1 cellular context compared by ENCODE assay signal in the genomic region with DNA sequence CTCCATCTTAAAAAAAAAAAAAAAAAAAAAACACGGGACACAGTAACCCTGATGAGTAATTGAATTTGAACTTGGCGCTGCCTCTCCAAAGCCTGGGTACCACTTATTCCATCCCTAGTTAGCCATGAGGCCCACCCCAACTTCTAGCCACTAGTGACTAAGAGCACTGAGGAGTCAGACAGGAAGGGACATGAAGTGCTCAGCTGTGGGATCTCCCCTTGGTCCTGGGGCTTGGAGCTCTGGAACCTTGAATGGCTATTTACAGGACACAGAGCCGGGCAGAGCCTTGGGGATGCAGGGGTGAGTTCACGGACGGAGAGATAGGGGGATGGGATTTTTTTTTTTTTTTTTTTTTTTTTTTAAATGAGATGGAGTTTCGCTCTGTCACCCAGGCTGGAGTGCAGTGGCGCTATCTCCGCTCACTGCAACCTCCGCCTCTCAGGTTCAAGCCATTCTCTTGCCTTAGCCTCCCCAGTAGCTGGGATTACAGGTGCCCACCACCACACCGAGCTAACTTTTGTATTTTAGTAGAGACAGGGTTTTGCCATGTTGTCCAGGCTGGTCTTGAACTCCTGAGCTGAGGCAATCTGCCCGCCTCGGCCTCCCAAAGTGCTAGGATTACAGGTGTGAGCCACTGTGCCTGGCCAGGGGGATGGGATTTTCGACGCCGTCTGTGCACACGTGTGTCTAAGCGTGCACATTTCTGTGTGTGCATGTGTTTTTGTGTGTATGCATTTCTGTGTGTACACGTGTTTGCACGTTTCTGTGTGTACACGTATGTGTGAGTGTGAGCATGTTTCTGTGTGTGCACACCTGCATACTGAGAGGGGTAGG.
TF ChIP-seq lines count a peak whose summit lies in the region.

No MANE protein-coding gene starts in this region.

TF ChIP-seq in H1, 55 proteins besides CTCF, POLR2A, EP300 and RAD21:
- TF ChIP-seq BACH1 (IDR thresholded peaks at IDR 0.05; ENCODE audit: low read length), result no peak
- no peak for TF ChIP-seq GABPA (IDR thresholded peaks at IDR 0.05; ENCODE audit: borderline replicate concordance, insufficient read depth, low read length)
- TF ChIP-seq SP2 (IDR thresholded peaks at IDR 0.05; ENCODE audit: low read length), result no peak
- TF ChIP-seq TBP (IDR thresholded peaks at IDR 0.05; ENCODE audit: low read depth, low read length), result no peak
- TF ChIP-seq YY1 (IDR thresholded peaks at IDR 0.05; ENCODE audit: low read depth, low read length), result no peak
- TF ChIP-seq CEBPB (IDR thresholded peaks at IDR 0.05; ENCODE audit: low read depth, low read length), result no peak
- TF ChIP-seq NANOG (IDR thresholded peaks at IDR 0.05; ENCODE audit: insufficient read depth, low read depth, low read length, poor library complexity, severe bottlenecking), result no peak
- no peak for TF ChIP-seq ATF3 (IDR thresholded peaks at IDR 0.05; ENCODE audit: insufficient read depth, low read depth, low read length)
- TF ChIP-seq POU5F1 (IDR thresholded peaks at IDR 0.05; ENCODE audit: low read depth, low read length), result no peak
